ENCODE assay signal across 14 cellular contexts in genomic region chr9:471320-471719, GRCh38. TPM values are rescaled to one million over a fixed set of nuclear protein-coding genes. Genes with fewer than 3 reads are reported as not detected.
DNase-seq lines count a peak whose midpoint lies in the region; ATAC-seq, FAIRE-seq and TF ChIP-seq lines count a peak whose summit lies in the region.
"Had no signal": no experiment of that assay in that cellular context is flagged by ENCODE, and none has a peak within 500 bp of the region (broad histone marks: within the 10 kb centered on the region; RNA-seq: fewer than 3 reads in every experiment).

No MANE protein-coding gene starts in this region.

- WGBS in K562 (ENCODE audit: insufficient coverage, low coverage, missing lambda C conversion rate), result 47% methylated on average over 4 of the region's 4 CpGs
- no CpG with 5 or more reads among the region's 4 CpGs for WGBS in trophoblast cell (ENCODE audit: extremely low coverage, insufficient coverage, insufficient read length)

- H4K8ac ChIP-seq in trophoblast cell (ENCODE audit: low read depth, low read length), result no peak overlapping the region

- FAIRE-seq in K562 (lab: Jason Lieb, UNC), result no peak
- FAIRE-seq: keratinocyte had no signal

- no peak for TF ChIP-seq EP300 in K562 (IDR thresholded peaks at IDR 0.05; ENCODE audit: low read length)

- H3K23ac ChIP-seq in trophoblast cell (ENCODE audit: low read length), result no peak overlapping the region

- no peak overlapping the region for H4K91ac ChIP-seq in trophoblast cell (ENCODE audit: low read depth, low read length)

- peaks cover 25% of the 10 kb centered on the region for H3K4me1 Mint-ChIP-seq in T-helper 1 cell treated with Interleukin-12 subunit alpha and Interleukin-12 subunit beta and Interleukin-4 antibody, amounts not matched to agents 30 μg/mL and 1 μg/mL, for 36 hours (ENCODE audit: low read depth)
- peaks cover 43% of the 10 kb centered on the region for H3K4me1 Mint-ChIP-seq in nephron progenitor cell

- H2BK120ac ChIP-seq in trophoblast cell (ENCODE audit: insufficient read depth, low read length, poor library complexity), result no peak overlapping the region

- H3K4me1 ChIP-seq in K562 (replicated peaks in 1 of 2; ENCODE audit: control insufficient read depth in 2 of 2, insufficient read depth in 2 of 2, low read length in 2 of 2), result peaks cover 11 to 13% of the 10 kb centered on the region in 2 experiments; a peak in 4 of 5 replicates
- H3K4me1 ChIP-seq in trophoblast cell (ENCODE audit: control insufficient read depth in 1 of 2, insufficient read depth in 2 of 2, low read length in 2 of 2), result peaks cover 8 to 12% of the 10 kb centered on the region in 2 experiments

- CTCF ChIA-PET in K562 (lab: Yijun Ruan, JAX; ENCODE audit: low intra/inter-chr PET ratio), result no interaction called here

- H2AK5ac ChIP-seq in trophoblast cell (ENCODE audit: low read length), result no peak overlapping the region

- H4K20me1 ChIP-seq in K562 (replicated peaks; ENCODE audit: control insufficient read depth, insufficient read depth, low read length), result no peaks in the 10 kb centered on the region

- no TSS peak for BruUV-seq in K562 (replicated peaks; lab: Mats Ljungman, UMichigan)

- no peak overlapping the region for H3K4ac ChIP-seq in trophoblast cell (ENCODE audit: low read depth, low read length)

- H3K9me3 Mint-ChIP-seq in T-helper 1 cell treated with Interleukin-12 subunit alpha and Interleukin-12 subunit beta and Interleukin-4 antibody, amounts not matched to agents 30 μg/mL and 1 μg/mL, for 36 hours, result no peaks in the 10 kb centered on the region
- no peaks in the 10 kb centered on the region for H3K9me3 Mint-ChIP-seq in nephron progenitor cell

- H3K36me3 ChIP-seq in K562 (ENCODE audit: control insufficient read depth, insufficient read depth, low read length) (no peaks in the 10 kb centered on the region; the same call in 2 of the 3 replicates), trophoblast cell (ENCODE audit: control insufficient read depth in 1 of 2, insufficient read depth in 2 of 2, low read length in 2 of 2) (no peaks in the 10 kb centered on the region)

- no peak for TF ChIP-seq RAD21 in K562 (CRISPR knock-in tag; conservative IDR thresholded peaks at IDR 0.05 in 1 of 2, IDR thresholded peaks at IDR 0.05 in 1 of 2)

- DNase-seq in T-helper 1 cell (no peak), M059J (ENCODE audit: low read depth) (peak; percentile 24), K562 (ENCODE audit: extremely low read depth in 1 of 4, low spot score in 3 of 4) (no peak), nephron progenitor cell (no peak), retina (no peak), COLO829 (ENCODE audit: low spot score) (no peak), trophoblast cell (no peak)
- DNase-seq: 8988T; activated CD8-positive, alpha-beta memory T cell treated with anti-CD3 and anti-CD28 coated beads, Interleukin-2, amount 50 U/mL, for 4 hours; NCI-H1436; occipital lobe; stimulated activated CD4-positive, alpha-beta T cell treated with anti-CD3 and anti-CD28 coated beads, Interleukin-1b, Interleukin-23, amount 100 ng/mL, for 48 hours had no signal

- no peaks in the 10 kb centered on the region for H3K27me3 Mint-ChIP-seq in T-helper 1 cell treated with Interleukin-12 subunit alpha and Interleukin-12 subunit beta and Interleukin-4 antibody, amounts not matched to agents 30 μg/mL and 1 μg/mL, for 36 hours (ENCODE audit: low read depth)
- H3K27me3 Mint-ChIP-seq in nephron progenitor cell (ENCODE audit: low read depth, poor library complexity), result peaks cover 5% of the 10 kb centered on the region

- H3K27me3 ChIP-seq in K562 (ENCODE audit: control insufficient read depth in 2 of 2, insufficient read depth in 2 of 2, low read length in 2 of 2) (no peaks in the 10 kb centered on the region), trophoblast cell (ENCODE audit: insufficient read depth, low read length) (no peaks in the 10 kb centered on the region)

- peaks cover 4% of the 10 kb centered on the region; the same call in 1 of the 3 replicates for H3K79me2 ChIP-seq in K562 (ENCODE audit: control insufficient read depth, insufficient read depth, low read length)
- peaks cover 1% of the 10 kb centered on the region for H3K79me2 ChIP-seq in trophoblast cell (ENCODE audit: control insufficient read depth, insufficient read depth, low read length, poor library complexity)

- H3K9me3 ChIP-seq in K562 (replicated peaks; ENCODE audit: control insufficient read depth, insufficient read depth, low read depth, low read length) (no peaks in the 10 kb centered on the region), trophoblast cell (ENCODE audit: insufficient read depth, low read depth, low read length) (no peaks in the 10 kb centered on the region)

- TF ChIP-seq CTCF in K562 (IDR thresholded peaks at IDR 0.05 in 2 of 3, conservative IDR thresholded peaks at IDR 0.05 in 1 of 3; ENCODE audit: insufficient read depth in 2 of 3, low read depth in 1 of 3, low read length in 3 of 3), result no peak
- TF ChIP-seq CTCF in nephron progenitor cell (IDR thresholded peaks at IDR 0.05), result no peak

- peaks cover 5% of the 10 kb centered on the region for H3K79me1 ChIP-seq in trophoblast cell (ENCODE audit: low read length)

- no peak overlapping the region for H2BK5ac ChIP-seq in trophoblast cell (ENCODE audit: low read depth, low read length, poor library complexity)

- intact Hi-C loops in K562 (cut with micrococcal nuclease), result no loop called here

- H2AFZ ChIP-seq in K562 (ENCODE audit: low read depth, low read length) (no peak overlapping the region), trophoblast cell (ENCODE audit: insufficient read depth, low read length, poor library complexity) (no peak overlapping the region)

- in situ Hi-C loops in K562 (cut with MboI), result no loop called here

- H2BK12ac ChIP-seq in trophoblast cell (ENCODE audit: low read length), result no peak overlapping the region

- no peak for TF ChIP-seq POLR2A in K562 (conservative IDR thresholded peaks at IDR 0.05)

- peaks cover 11% of the 10 kb centered on the region for H3K36me3 Mint-ChIP-seq in T-helper 1 cell treated with Interleukin-12 subunit alpha and Interleukin-12 subunit beta and Interleukin-4 antibody, amounts not matched to agents 30 μg/mL and 1 μg/mL, for 36 hours (ENCODE audit: low read depth)
- peaks cover 13% of the 10 kb centered on the region for H3K36me3 Mint-ChIP-seq in nephron progenitor cell (ENCODE audit: low read depth)

- H3K14ac ChIP-seq in trophoblast cell (ENCODE audit: low read length), result no peak overlapping the region

- H3K27ac ChIP-seq in K562 (ENCODE audit: extremely low read depth, low read depth, low read length), result no peak overlapping the region
- no peak overlapping the region for H3K27ac ChIP-seq in trophoblast cell (ENCODE audit: low read depth, low read length)

- no peak overlapping the region for H3K27ac Mint-ChIP-seq in T-helper 1 cell treated with Interleukin-12 subunit alpha and Interleukin-12 subunit beta and Interleukin-4 antibody, amounts not matched to agents 30 μg/mL and 1 μg/mL, for 36 hours
- H3K27ac Mint-ChIP-seq in nephron progenitor cell, result no peak overlapping the region

- H3K9ac ChIP-seq in K562 (ENCODE audit: insufficient read depth in 1 of 2, low read depth in 2 of 2, low read length in 2 of 2) (no peak overlapping the region), trophoblast cell (ENCODE audit: low read length) (no peak overlapping the region)

- peaks cover 3% of the 10 kb centered on the region for H3K9me1 ChIP-seq in K562 (ENCODE audit: control insufficient read depth, insufficient read depth, low read length)

- H3K4me3 ChIP-seq in K562 (no peak overlapping the region), trophoblast cell (ENCODE audit: low read depth, low read length) (no peak overlapping the region)

- POLR2A ChIA-PET in K562 (lab: Yijun Ruan, JAX), result interaction anchor here (1.2 kb wide), 1 partner anchor 11 kb away, joined by 4 read pairs; no protein-coding TSS in a partner anchor

- peak overlapping the region; percentile 98 for H3K4me3 Mint-ChIP-seq in T-helper 1 cell treated with Interleukin-12 subunit alpha and Interleukin-12 subunit beta and Interleukin-4 antibody, amounts not matched to agents 30 μg/mL and 1 μg/mL, for 36 hours
- peak overlapping the region; percentile 92 for H3K4me3 Mint-ChIP-seq in nephron progenitor cell

- no peak overlapping the region for H3K18ac ChIP-seq in trophoblast cell (ENCODE audit: low read length)

- no peak overlapping the region for H3K4me2 ChIP-seq in K562 (ENCODE audit: insufficient read depth, low read length)
- no peak overlapping the region for H3K4me2 ChIP-seq in trophoblast cell (ENCODE audit: low read length)

- no peak for ATAC-seq in K562

- no peak overlapping the region for H4K12ac ChIP-seq in trophoblast cell (ENCODE audit: low read depth, low read length)

RNA-seq across cellular contexts. Expression of gene KANK1, which starts 33.2 kb away (rescaled TPM):
- total RNA-seq in M059J (2014; rRNA removed; shearing (Covaris generic)), result 33.6 and 55.5 TPM in 2 replicates
- 0.58 and 0.69 TPM in 2 replicates for total RNA-seq in K562 (2011; cell fraction: chromatin; rRNA removed; ENCODE audit: low replicate concordance)
- 0.39 and 1.2 TPM in 2 replicates for total RNA-seq in K562 (2011; cell fraction: nucleolus; rRNA removed)
- total RNA-seq in K562 (2011; cell fraction: nucleoplasm; rRNA removed), result 0.31 and 0.37 TPM in 2 replicates
- total RNA-seq in K562 (2014; rRNA removed) (0.12 and 0.18 TPM in 2 replicates), K562 (2014; rRNA removed; fragmentation: Illumina TruSeq; extraction: Trizol) (0.26 and 0.44 TPM in 2 replicates), K562 (2015; rRNA removed; fragmentation: Illumina TruSeq; extraction: Trizol) (0.36 and 0.45 TPM in 2 replicates), K562 (2021) (0.55 and 0.89 TPM in 2 replicates)
- polyA plus RNA-seq in K562 (2011; rRNA removed) (0.62 and 0.78 TPM in 2 replicates), K562 (2014; fragmentation: Illumina TruSeq; extraction: Trizol) (0.11 and 0.22 TPM in 2 replicates), K562 (2014; fragmentation: Nextera tagmentation; extraction: Ambion mirVana) (under 1 TPM; 0.11 to 0.34 TPM), K562 (2014; rRNA removed) (0.01 and 0.17 TPM in 2 replicates)
- 0.50 and 0.61 TPM in 2 replicates for polyA plus RNA-seq in K562 (2011; cell fraction: cytosol; rRNA removed)
- 0.44 and 0.60 TPM in 2 replicates for polyA plus RNA-seq in K562 (2011; cell fraction: nucleus; rRNA removed)
- 0.12 and 0.18 TPM in 2 replicates for polyA plus RNA-seq in K562 (2012)
- polyA minus RNA-seq in K562 (2011; rRNA and poly(A)+ RNA removed), result 1.2 and 1.5 TPM in 2 replicates
- polyA minus RNA-seq in K562 (2011; cell fraction: cytosol; rRNA and poly(A)+ RNA removed), result 0.95 and 1.4 TPM in 2 replicates
- 0.54 and 0.56 TPM in 2 replicates for polyA minus RNA-seq in K562 (2011; cell fraction: nucleus; rRNA and poly(A)+ RNA removed)
- polyA plus RNA-seq in trophoblast cell (2013), result 108 and 109 TPM in 2 replicates

Comparison
In these comparisons a context has a peak if more than half of its experiments do, and no peak if none do; other contexts are left out.
1. RNA of gene KANK1, which starts 33.2 kb away (total RNA-seq): 33.6 to 55.5 TPM in M059J; 0.12 to 1.2 TPM in K562; every median in the first group is over 10 times any median in the second.